8 cellular contexts compared by ENCODE assay signal in genomic region chr17:47895254-47895855, GRCh38. TPM values are rescaled to one million over a fixed set of nuclear protein-coding genes. Genes with fewer than 3 reads are reported as not detected.
DNase-seq lines count a peak whose midpoint lies in the region; ATAC-seq and TF ChIP-seq lines count a peak whose summit lies in the region.

No MANE protein-coding gene starts in this region.

- peak overlapping the region; percentile 94 to 100 (median 99) for H3K4me3 Mint-ChIP-seq in CD4-positive, CD25-positive, alpha-beta regulatory T cell

- H3K9ac ChIP-seq in HUES64 (ENCODE audit: low read depth, low read length) = peak overlapping the region; percentile 76

- TF ChIP-seq CTCF in heart left ventricle (IDR thresholded peaks at IDR 0.05) (no peak), retinal pigment epithelial cell (conservative IDR thresholded peaks at IDR 0.05; ENCODE audit: low read depth, low read length) (no peak)

- H3K36me3 ChIP-seq in CD4-positive, CD25-positive, alpha-beta regulatory T cell (ENCODE audit: control insufficient read depth, insufficient read depth, low read length) = peaks cover 8% of the 10 kb centered on the region
- H3K36me3 ChIP-seq in HUES64 (ENCODE audit: insufficient read depth, low read length) (no peaks in the 10 kb centered on the region), heart left ventricle (peaks cover 0 to 12% (median 0%) of the 10 kb centered on the region in 9 donors)

- no peaks in the 10 kb centered on the region for H3K9me3 Mint-ChIP-seq in CD4-positive, CD25-positive, alpha-beta regulatory T cell

- peaks cover 5% of the 10 kb centered on the region for H3K27me3 Mint-ChIP-seq in CD4-positive, CD25-positive, alpha-beta regulatory T cell

- peaks cover 4 to 59% (median 45%) of the 10 kb centered on the region in 4 donors for H3K4me1 Mint-ChIP-seq in CD4-positive, CD25-positive, alpha-beta regulatory T cell

- DNase-seq in CD4-positive, CD25-positive, alpha-beta regulatory T cell = peak in 1 of 3 donors; percentile 61
- peak; percentile 6 for DNase-seq in activated T-helper 9 cell treated with anti-CD3 and anti-CD28 coated beads, Interleukin-2, amount 50 U/mL, for 16 hours (ENCODE audit: low read depth)
- DNase-seq in heart left ventricle (peak in 3 of 5 donors; percentile 36 to 64 (median 58)), retinal pigment epithelial cell (ENCODE audit: low read depth) (no peak), HuH-7.5 (ENCODE audit: low spot score) (no peak)

- H3K4me1 ChIP-seq in CD4-positive, CD25-positive, alpha-beta regulatory T cell (ENCODE audit: control insufficient read depth, insufficient read depth, low read length, poor library complexity, severe bottlenecking) = peaks cover 22% of the 10 kb centered on the region
- H3K4me1 ChIP-seq in HUES64 (ENCODE audit: insufficient read depth, low read length) (peaks cover 17% of the 10 kb centered on the region), heart left ventricle (peaks cover 0 to 51% (median 42%) of the 10 kb centered on the region in 12 donors)

- peak; percentile 65 to 94 for TF ChIP-seq POLR2A in heart left ventricle (IDR thresholded peaks at IDR 0.05)

- no peaks in the 10 kb centered on the region for H3K9me3 ChIP-seq in CD4-positive, CD25-positive, alpha-beta regulatory T cell (ENCODE audit: control insufficient read depth in 2 of 2, low read length in 2 of 2)
- H3K9me3 ChIP-seq in HUES64 (ENCODE audit: insufficient read depth, low read depth, low read length) (no peaks in the 10 kb centered on the region), heart left ventricle (no peaks in the 10 kb centered on the region)

- intact Hi-C loops in heart left ventricle (cut with DNase I) = loop anchor here in 8 of 10 donors (1.0 to 10.0 kb wide), 6 partner anchors 47 to 201 kb away; partner anchors contain the start of genes CDK5RAP3 (in 1 of the 8), PNPO (in 1 of the 8), SCRN2 (in 1 of the 8) and TBKBP1 (in 1 of the 8)

- H3K27me3 ChIP-seq in CD4-positive, CD25-positive, alpha-beta regulatory T cell (ENCODE audit: control insufficient read depth, insufficient read depth, low read length) = no peaks in the 10 kb centered on the region
- H3K27me3 ChIP-seq in HUES64 (ENCODE audit: insufficient read depth, low read length) = no peaks in the 10 kb centered on the region
- H3K27me3 ChIP-seq in heart left ventricle = no peaks in the 10 kb centered on the region

- peaks cover 13% of the 10 kb centered on the region for H3K36me3 Mint-ChIP-seq in CD4-positive, CD25-positive, alpha-beta regulatory T cell

- no peak for ATAC-seq in CD4-positive, CD25-positive, alpha-beta regulatory T cell (ENCODE audit: low read depth in 2 of 2)
- ATAC-seq in heart left ventricle (peak in 2 of 4 donors; percentile 1), HG03460 (IDR thresholded peaks at IDR 0.05; ENCODE audit: unreplicated experiment) (no peak), GM21515 (IDR thresholded peaks at IDR 0.05; ENCODE audit: unreplicated experiment) (no peak)

- peak overlapping the region; percentile 84 for H3K27ac ChIP-seq in CD4-positive, CD25-positive, alpha-beta regulatory T cell (ENCODE audit: insufficient read depth, low read length, poor library complexity, severe bottlenecking)
- H3K27ac ChIP-seq in HUES64 (ENCODE audit: low read depth, low read length) (0 out of 2 replicates have a peak overlapping the region, but pooled peaks have one; percentile 11), heart left ventricle (peak overlapping the region; percentile 78 to 100 (median 93))

- H3K27ac Mint-ChIP-seq in CD4-positive, CD25-positive, alpha-beta regulatory T cell = peak overlapping the region; percentile 93 to 100 (median 100)

- WGBS in HUES64 = 2% methylated on average over 26 of the region's 26 CpGs
- WGBS in heart left ventricle, 4 donors = 0 to 1% (median 1%) methylated on average over 22 to 26 of the region's 26 CpGs

- H3K4me3 ChIP-seq in CD4-positive, CD25-positive, alpha-beta regulatory T cell (ENCODE audit: low read depth, low read length) = peak overlapping the region; percentile 94
- H3K4me3 ChIP-seq in HUES64 (ENCODE audit: low read length) (peak overlapping the region; percentile 86), heart left ventricle (peak overlapping the region; percentile 72 to 94 (median 78)), retinal pigment epithelial cell (ENCODE audit: low read length) (peak overlapping the region; percentile 81)

RNA-seq across cellular contexts. Expression of gene SP2, which starts 0.7 kb away (rescaled TPM):
- 35.0 TPM for total RNA-seq in CD4-positive, CD25-positive, alpha-beta regulatory T cell
- 1 to 10 TPM; 6.2 to 7.5 (median 6.6) TPM for polyA plus RNA-seq in CD4-positive, CD25-positive, alpha-beta regulatory T cell
- polyA plus RNA-seq in HUES64 (2013, experiment 1 of 2) = 12.2 TPM
- polyA plus RNA-seq in HUES64 (2013, experiment 2 of 2) = 10.9 TPM
- total RNA-seq in heart left ventricle = 10 to 100 TPM; 11.1 to 21.2 (median 16.7) TPM
- 10 to 100 TPM in 1 of 2 donors, 1 to 10 TPM in 1; 4.1 to 15.8 TPM for polyA plus RNA-seq in heart left ventricle

RNA-seq across cellular contexts. Expression of gene SP6, which starts 44.4 kb away (rescaled TPM):
- 0.17 TPM for total RNA-seq in CD4-positive, CD25-positive, alpha-beta regulatory T cell
- polyA plus RNA-seq in CD4-positive, CD25-positive, alpha-beta regulatory T cell = not detected
- 1.6 TPM for polyA plus RNA-seq in HUES64 (2013, experiment 1 of 2)
- 2.5 TPM for polyA plus RNA-seq in HUES64 (2013, experiment 2 of 2)
- total RNA-seq in heart left ventricle = under 1 TPM in 7 of 9 donors, not detected in 2; 0.12 to 0.88 (median 0.32) TPM
- polyA plus RNA-seq in heart left ventricle = 1 to 10 TPM in 1 of 2 donors, under 1 TPM in 1; 0.19 to 2.5 TPM

RNA-seq across cellular contexts. Expression of gene PNPO, which starts 46.0 kb away (rescaled TPM):
- total RNA-seq in CD4-positive, CD25-positive, alpha-beta regulatory T cell = 7.8 TPM
- polyA plus RNA-seq in CD4-positive, CD25-positive, alpha-beta regulatory T cell = 10 to 100 TPM; 18.3 to 25.5 (median 19.0) TPM
- polyA plus RNA-seq in HUES64 (2013, experiment 1 of 2) = 8.6 TPM
- polyA plus RNA-seq in HUES64 (2013, experiment 2 of 2) = 9.8 TPM
- 10 to 100 TPM; 24.2 to 45.0 (median 36.1) TPM for total RNA-seq in heart left ventricle
- 10 to 100 TPM; 12.6 to 16.1 TPM for polyA plus RNA-seq in heart left ventricle

RNA-seq across cellular contexts. Expression of gene SCRN2, which starts 54.3 kb away (rescaled TPM):
- total RNA-seq in CD4-positive, CD25-positive, alpha-beta regulatory T cell = 24.4 TPM
- polyA plus RNA-seq in CD4-positive, CD25-positive, alpha-beta regulatory T cell = 10 to 100 TPM; 15.9 to 30.9 (median 21.2) TPM
- polyA plus RNA-seq in HUES64 (2013, experiment 1 of 2) = 24.4 TPM
- polyA plus RNA-seq in HUES64 (2013, experiment 2 of 2) = 30.1 TPM
- 10 to 100 TPM; 29.4 to 42.9 (median 33.9) TPM for total RNA-seq in heart left ventricle
- 10 to 100 TPM; 17.5 to 58.5 TPM for polyA plus RNA-seq in heart left ventricle

Comparison
In these comparisons a context has a peak if more than half of its experiments do, and no peak if none do; other contexts are left out.
1. DNase-seq: peak in activated T-helper 9 cell treated with anti-CD3 and anti-CD28 coated beads, Interleukin-2, amount 50 U/mL, for 16 hours (single experiment) and heart left ventricle (3 of 5); none in retinal pigment epithelial cell (single experiment) and HuH-7.5 (single experiment).
2. H3K27ac ChIP-seq: peak in every context shown above with its lines; median percentile 93 in heart left ventricle; 84 in CD4-positive, CD25-positive, alpha-beta regulatory T cell; 11 in HUES64.
3. Peak in every context shown above with its lines, with median percentiles within 50 percentile points of each other: H3K4me3 ChIP-seq.